15 cellular contexts compared by ENCODE assay signal in genomic region chr5:140169410-140169809, GRCh38. TPM values are rescaled to one million over a fixed set of nuclear protein-coding genes. Genes with fewer than 3 reads are reported as not detected.
DNase-seq lines count a peak whose midpoint lies in the region; ATAC-seq, FAIRE-seq and TF ChIP-seq lines count a peak whose summit lies in the region.
"Had no signal": no experiment of that assay in that cellular context is flagged by ENCODE, and none has a peak within 500 bp of the region (broad histone marks: within the 10 kb centered on the region; RNA-seq: fewer than 3 reads in every experiment).

No MANE protein-coding gene starts in this region.

- peaks cover 18% of the 10 kb centered on the region for H3K4me1 ChIP-seq in GM12878 (ENCODE audit: control insufficient read depth, insufficient read depth, low read length)
- no peaks in the 10 kb centered on the region for H3K4me1 ChIP-seq in mesendoderm (ENCODE audit: control insufficient read depth, low read depth, low read length)

- no peaks in the 10 kb centered on the region for H4K20me1 ChIP-seq in GM12878 (ENCODE audit: control insufficient read depth, insufficient read depth)

- no peak overlapping the region for H3K4me2 ChIP-seq in GM12878 (ENCODE audit: control insufficient read depth, insufficient read depth)
- H3K4me2 ChIP-seq in mesendoderm (ENCODE audit: low read length), result no peak overlapping the region

- H3K79me1 ChIP-seq in mesendoderm (ENCODE audit: low read length), result no peaks in the 10 kb centered on the region

- no peaks in the 10 kb centered on the region for H3K36me3 ChIP-seq in GM12878 (ENCODE audit: control insufficient read depth in 2 of 2, insufficient read depth in 2 of 2, low read length in 1 of 2)
- H3K36me3 ChIP-seq in mesendoderm (ENCODE audit: control insufficient read depth, insufficient read depth, low read length), result no peaks in the 10 kb centered on the region
- H3K36me3 ChIP-seq: upper lobe of left lung had no signal

- DNase-seq in DMS79 treated with DMSO at 0.1 percent for 48 hours (lab: John Stamatoyannopoulos, UW) (peak; percentile 11), DMS79 (lab: John Stamatoyannopoulos, UW) (no peak), M059J (ENCODE audit: low read depth) (peak; percentile 42), GM12878 (ENCODE audit: low read depth, low spot score) (no peak), mesendoderm (peak; percentile 41), NCI-H345 treated with DMSO at 0.1 percent for 48 hours (lab: John Stamatoyannopoulos, UW; ENCODE audit: unreplicated experiment) (no peak), NCI-H524 (lab: John Stamatoyannopoulos, UW) (no peak)
- DNase-seq: 8988T; activated CD8-positive, alpha-beta T cell treated with anti-CD3 and anti-CD28 coated beads, Interleukin-2, amount 10 ng/mL, durations not matched to agents 7 days and 5 days; activated naive CD4-positive, alpha-beta T cell treated with anti-CD3 and anti-CD28 coated beads for 36 hours; foreskin melanocyte; NCI-H1417; T-helper 2 cell; upper lobe of left lung had no signal

- POLR2A ChIA-PET in GM12878 (lab: Charles Lee), result interaction anchor here (0.6 to 1.1 kb wide), 5 partner anchors 9 to 110 kb away, joined by 3 to 9 read pairs (median 5); no protein-coding TSS in a partner anchor

- no peak overlapping the region for H3K4ac ChIP-seq in mesendoderm (ENCODE audit: low read depth, low read length)

- no peak overlapping the region for H3K18ac ChIP-seq in mesendoderm (ENCODE audit: low read length)

- no peak overlapping the region for H3K4me3 ChIP-seq in GM12878
- no peak overlapping the region for H3K4me3 ChIP-seq in mesendoderm (ENCODE audit: low read length)
- H3K4me3 ChIP-seq: upper lobe of left lung had no signal

- RAD21 ChIA-PET in GM12878 (lab: Charles Lee; ENCODE audit: unreplicated experiment), result interaction anchor here (0.7 to 2.3 kb wide), 15 partner anchors 9 to 189 kb away, joined by 3 to 14 read pairs (median 3); no protein-coding TSS in a partner anchor

- no peak overlapping the region for H2BK15ac ChIP-seq in mesendoderm (replicated peaks; ENCODE audit: low read depth)

- 92% methylated on average over 1 of the region's 1 CpG for WGBS in GM12878 (ENCODE audit: insufficient coverage, insufficient replicate concordance, low lambda C conversion rate, missing lambda C conversion rate)
- WGBS in mesendoderm (ENCODE audit: extremely low coverage, insufficient coverage, low lambda C conversion rate), result no CpG with 5 or more reads among the region's 1 CpG

- H3K9ac ChIP-seq in GM12878 (ENCODE audit: control insufficient read depth, insufficient read depth, low read length) (no peak overlapping the region), mesendoderm (ENCODE audit: low read length) (no peak overlapping the region)

- no peaks in the 10 kb centered on the region for H3K9me3 ChIP-seq in GM12878 (replicated peaks; ENCODE audit: control insufficient read depth, insufficient read depth, low read length)
- H3K9me3 ChIP-seq: upper lobe of left lung had no signal

- peak; percentile 68 for ATAC-seq in GM12878
- ATAC-seq in HG02763 (IDR thresholded peaks at IDR 0.05; ENCODE audit: unreplicated experiment), result no peak
- ATAC-seq: activated CD8-positive, alpha-beta T cell treated with anti-CD3 and anti-CD28 coated beads, Interleukin-2, amount 10 ng/mL, durations not matched to agents 7 days and 5 days had no signal

- no peak overlapping the region for H2BK120ac ChIP-seq in mesendoderm (ENCODE audit: low read depth, low read length)

- H3K79me2 ChIP-seq in GM12878 (ENCODE audit: control insufficient read depth, insufficient read depth, low read length), result no peaks in the 10 kb centered on the region
- no peaks in the 10 kb centered on the region for H3K79me2 ChIP-seq in mesendoderm (ENCODE audit: control insufficient read depth, insufficient read depth, low read length)

- TF ChIP-seq POLR2A in GM12878 (IDR thresholded peaks at IDR 0.05; ENCODE audit: low read depth, low read length), result no peak

- intact Hi-C loops in GM12878 (cut with micrococcal nuclease; ENCODE audit: unreplicated experiment), result no loop called here

- H3K27me3 ChIP-seq in GM12878 (replicated peaks in 1 of 2; ENCODE audit: control insufficient read depth in 2 of 2, insufficient read depth in 2 of 2, low read length in 1 of 2) (no peaks in the 10 kb centered on the region), mesendoderm (ENCODE audit: insufficient read depth, low read length, poor library complexity) (no peaks in the 10 kb centered on the region)
- H3K27me3 ChIP-seq: upper lobe of left lung had no signal

- in situ Hi-C loops in GM12878 (cut with MboI), result no loop called here

- CTCF ChIA-PET in GM12878 (lab: Yijun Ruan, JAX), result interaction anchor here (0.7 to 3.4 kb wide), 24 partner anchors 10 to 394 kb away, joined by 3 to 36 read pairs (median 6); partner anchors contain the start of gene HBEGF

- H3K27ac ChIP-seq in GM12878 (ENCODE audit: control insufficient read depth, insufficient read depth) (no peak overlapping the region), mesendoderm (ENCODE audit: low read depth, low read length) (no peak overlapping the region)
- H3K27ac ChIP-seq: upper lobe of left lung had no signal

- H3K23ac ChIP-seq in mesendoderm (ENCODE audit: low read length), result peak overlapping the region; percentile 26

- no peak overlapping the region for H3K56ac ChIP-seq in mesendoderm (ENCODE audit: low read length)

- peak; percentile 68 for FAIRE-seq in GM12878 (lab: Jason Lieb, UNC)

- SMC1A ChIA-PET in GM12878 (lab: Charles Lee; ENCODE audit: uncharacterized antibody, unreplicated experiment), result interaction anchor here (0.8 to 2.3 kb wide), 24 partner anchors 9 to 211 kb away, joined by 3 to 13 read pairs (median 4); no protein-coding TSS in a partner anchor

- 0 out of 2 replicates have a peak, but pooled peaks have one; percentile 10 for TF ChIP-seq RAD21 in GM12878 (IDR thresholded peaks at IDR 0.05; ENCODE audit: insufficient read depth, low read depth, low read length)

- no peak overlapping the region for H4K5ac ChIP-seq in mesendoderm (ENCODE audit: low read length)

- H2AK5ac ChIP-seq in mesendoderm (ENCODE audit: low read length), result no peak overlapping the region

- no peak for TF ChIP-seq EP300 in GM12878 (IDR thresholded peaks at IDR 0.05; ENCODE audit: borderline replicate concordance in 1 of 2, control insufficient read depth in 1 of 2, low read depth in 2 of 2, low read length in 2 of 2)

- no peak overlapping the region for H2AFZ ChIP-seq in GM12878 (ENCODE audit: control insufficient read depth, low read depth, low read length)

- no peak overlapping the region for H4K8ac ChIP-seq in mesendoderm (ENCODE audit: low read depth, low read length)

- no TSS peak for BruUV-seq in GM12878 (replicated peaks; lab: Mats Ljungman, UMichigan)

- TF ChIP-seq CTCF in GM12878 (IDR thresholded peaks at IDR 0.05 in 2 of 3, conservative IDR thresholded peaks at IDR 0.05 in 1 of 3; ENCODE audit: control insufficient read depth in 2 of 3, extremely low read depth in 1 of 3, insufficient read depth in 1 of 3, low read depth in 3 of 3, low read length in 3 of 3), result peak in 1 of 3 experiments; percentile 47; a peak in 2 of 6 replicates

- H2BK5ac ChIP-seq in mesendoderm (ENCODE audit: low read length), result no peak overlapping the region

RNA-seq across cellular contexts. Expression of gene CYSTM1, which starts 5.6 kb away (rescaled TPM):
- 43.6 and 45.0 TPM in 2 replicates for total RNA-seq in M059J (2014; rRNA removed; shearing (Covaris generic))
- total RNA-seq in GM12878 (2013; cell fraction: nucleolus; rRNA removed), result 34.5 and 44.8 TPM in 2 replicates
- total RNA-seq in GM12878 (2014; rRNA removed) (97.8 and 105 TPM in 2 replicates), GM12878 (2014; rRNA removed; fragmentation: Illumina TruSeq; extraction: Trizol) (81.4 and 90.2 TPM in 2 replicates), GM12878 (2021) (52.7 and 59.8 TPM in 2 replicates)
- 17.8 TPM for polyA plus RNA-seq in GM12878 (2011; ENCODE audit: low read depth)
- polyA plus RNA-seq in GM12878 (2011; rRNA removed) (91.3 and 120 TPM in 2 replicates), GM12878 (2014; fragmentation: Illumina TruSeq; extraction: Trizol) (71.3 and 92.5 TPM in 2 replicates), GM12878 (2014; fragmentation: Nextera tagmentation; extraction: Ambion mirVana) (100 to 1,000 TPM; 204 to 261 TPM), GM12878 (2014; rRNA removed) (103 and 112 TPM in 2 replicates), GM12878 (2016; fragmentation: Nextera tagmentation; extraction: Ambion mirVana) (10 to 100 TPM; 67.5 to 85.4 TPM)
- 134 and 170 TPM in 2 replicates for polyA plus RNA-seq in GM12878 (2011; cell fraction: cytosol; rRNA removed)
- 71.6 and 92.3 TPM in 2 replicates for polyA plus RNA-seq in GM12878 (2011; cell fraction: nucleus; rRNA removed)
- polyA plus RNA-seq in GM12878 (2012), result 43.8 and 51.9 TPM in 2 replicates
- polyA minus RNA-seq in GM12878 (2011; rRNA and poly(A)+ RNA removed), result 41.5 and 88.5 TPM in 2 replicates
- polyA minus RNA-seq in GM12878 (2011; cell fraction: cytosol; rRNA and poly(A)+ RNA removed), result 33.9 and 36.2 TPM in 2 replicates
- polyA minus RNA-seq in GM12878 (2011; cell fraction: nucleus; rRNA and poly(A)+ RNA removed), result 27.4 and 35.2 TPM in 2 replicates
- polyA plus RNA-seq in mesendoderm (2013, experiment 1 of 2), result 21.9 TPM
- 20.3 TPM for polyA plus RNA-seq in mesendoderm (2013, experiment 2 of 2)

RNA-seq across cellular contexts. Expression of gene IGIP, which starts 43.7 kb away (rescaled TPM):
- total RNA-seq in M059J (2014; rRNA removed; shearing (Covaris generic)), result 1.6 and 1.8 TPM in 2 replicates
- 5.8 and 6.6 TPM in 2 replicates for total RNA-seq in GM12878 (2013; cell fraction: nucleolus; rRNA removed)
- total RNA-seq in GM12878 (2014; rRNA removed), result 2.4 and 2.7 TPM in 2 replicates
- total RNA-seq in GM12878 (2014; rRNA removed; fragmentation: Illumina TruSeq; extraction: Trizol), result 2.5 and 3.4 TPM in 2 replicates
- 2.7 and 3.1 TPM in 2 replicates for total RNA-seq in GM12878 (2021)
- polyA plus RNA-seq in GM12878 (2011; ENCODE audit: low read depth), result 1.1 TPM
- 2.7 and 3.7 TPM in 2 replicates for polyA plus RNA-seq in GM12878 (2011; rRNA removed)
- polyA plus RNA-seq in GM12878 (2011; cell fraction: cytosol; rRNA removed), result 0.84 and 0.94 TPM in 2 replicates
- 3.7 and 4.6 TPM in 2 replicates for polyA plus RNA-seq in GM12878 (2011; cell fraction: nucleus; rRNA removed)
- 1.1 and 2.9 TPM in 2 replicates for polyA plus RNA-seq in GM12878 (2012)
- 3.3 and 3.6 TPM in 2 replicates for polyA plus RNA-seq in GM12878 (2014; fragmentation: Illumina TruSeq; extraction: Trizol)
- 1 to 10 TPM in 1 of 2 experiments, under 1 TPM in 1; 0.58 to 1.2 TPM for polyA plus RNA-seq in GM12878 (2014; fragmentation: Nextera tagmentation; extraction: Ambion mirVana)
- 1.4 TPM in 2 replicates for polyA plus RNA-seq in GM12878 (2014; rRNA removed)
- polyA plus RNA-seq in GM12878 (2016; fragmentation: Nextera tagmentation; extraction: Ambion mirVana), result under 1 TPM; 0.64 to 0.72 TPM
- polyA minus RNA-seq in GM12878 (2011; rRNA and poly(A)+ RNA removed), result 1.8 and 2.5 TPM in 2 replicates
- polyA minus RNA-seq in GM12878 (2011; cell fraction: cytosol; rRNA and poly(A)+ RNA removed), result 0.53 and 0.73 TPM in 2 replicates
- polyA minus RNA-seq in GM12878 (2011; cell fraction: nucleus; rRNA and poly(A)+ RNA removed), result 2.5 and 4.2 TPM in 2 replicates
- polyA plus RNA-seq in mesendoderm (2013, experiment 1 of 2), result 0.04 TPM
- 0.04 TPM for polyA plus RNA-seq in mesendoderm (2013, experiment 2 of 2)

RNA-seq across cellular contexts. Expression of gene PURA, which starts 55.5 kb away (rescaled TPM):
- total RNA-seq in M059J (2014; rRNA removed; shearing (Covaris generic)), result 5.2 and 7.8 TPM in 2 replicates
- total RNA-seq in GM12878 (2013; cell fraction: nucleolus; rRNA removed), result 17.7 and 18.3 TPM in 2 replicates
- total RNA-seq in GM12878 (2014; rRNA removed) (11.7 and 11.9 TPM in 2 replicates), GM12878 (2014; rRNA removed; fragmentation: Illumina TruSeq; extraction: Trizol) (6.3 and 6.9 TPM in 2 replicates), GM12878 (2021) (11.8 TPM in 2 replicates)
- polyA plus RNA-seq in GM12878 (2011; ENCODE audit: low read depth), result 0.76 TPM
- polyA plus RNA-seq in GM12878 (2011; rRNA removed) (4.9 and 6.8 TPM in 2 replicates), GM12878 (2014; fragmentation: Illumina TruSeq; extraction: Trizol) (6.7 and 7.8 TPM in 2 replicates), GM12878 (2014; fragmentation: Nextera tagmentation; extraction: Ambion mirVana) (1 to 10 TPM; 3.7 to 4.1 TPM), GM12878 (2014; rRNA removed) (5.9 and 7.5 TPM in 2 replicates), GM12878 (2016; fragmentation: Nextera tagmentation; extraction: Ambion mirVana) (1 to 10 TPM; 3.3 to 5.6 TPM)
- polyA plus RNA-seq in GM12878 (2011; cell fraction: cytosol; rRNA removed), result 2.0 and 2.1 TPM in 2 replicates
- polyA plus RNA-seq in GM12878 (2011; cell fraction: nucleus; rRNA removed), result 4.1 and 5.4 TPM in 2 replicates
- polyA plus RNA-seq in GM12878 (2012), result 2.4 and 4.8 TPM in 2 replicates
- polyA minus RNA-seq in GM12878 (2011; rRNA and poly(A)+ RNA removed), result 4.6 and 4.9 TPM in 2 replicates
- polyA minus RNA-seq in GM12878 (2011; cell fraction: cytosol; rRNA and poly(A)+ RNA removed), result 3.6 and 4.1 TPM in 2 replicates
- polyA minus RNA-seq in GM12878 (2011; cell fraction: nucleus; rRNA and poly(A)+ RNA removed), result 7.7 and 13.3 TPM in 2 replicates
- 0.86 TPM for polyA plus RNA-seq in mesendoderm (2013, experiment 1 of 2)
- 0.77 TPM for polyA plus RNA-seq in mesendoderm (2013, experiment 2 of 2)

Comparison
In these comparisons a context has a peak if more than half of its experiments do, and no peak if none do; other contexts are left out.
1. DNase-seq: peak in DMS79 treated with DMSO at 0.1 percent for 48 hours (single experiment), M059J (single experiment) and mesendoderm (single experiment); none in DMS79 (single experiment), GM12878 (single experiment), NCI-H345 treated with DMSO at 0.1 percent for 48 hours (single experiment) and NCI-H524 (0 of 2).